ENCODE assay signal across 21 cellular contexts in the genomic region with DNA sequence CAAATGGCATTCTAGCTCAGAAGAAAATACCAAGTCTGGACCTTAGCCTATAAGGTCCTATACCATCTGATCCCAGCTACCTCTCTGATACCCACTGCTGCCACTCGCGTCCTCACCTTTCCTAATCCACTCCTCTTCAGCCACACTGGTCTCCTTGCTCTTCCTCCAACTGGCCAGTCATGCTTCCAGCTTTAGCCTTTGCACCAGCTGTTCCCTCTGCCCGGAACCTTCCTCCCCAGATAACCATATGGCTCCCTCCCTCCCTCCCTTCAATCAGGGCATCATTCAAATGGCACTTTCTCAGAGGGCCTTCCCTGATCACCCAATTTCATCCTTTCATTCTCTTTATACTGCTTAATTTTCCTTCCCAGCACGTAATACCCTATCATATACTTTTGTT.
DNase-seq lines count a peak whose midpoint lies in the region; TF ChIP-seq lines count a peak whose summit lies in the region.
"Had no signal": no experiment of that assay in that cellular context is flagged by ENCODE, and none has a peak within 500 bp of the region (broad histone marks: within the 10 kb centered on the region; RNA-seq: fewer than 3 reads in every experiment).

No MANE protein-coding gene starts in this region.

- H3K36me3 ChIP-seq in NT2/D1 (ENCODE audit: insufficient read depth, insufficient read length, low read length) (no peaks in the 10 kb centered on the region), brain microvascular endothelial cell (replicated peaks) (no peaks in the 10 kb centered on the region)
- H3K36me3 ChIP-seq: Peyer's patch, SJCRH30 had no signal

- peaks cover 8% of the 10 kb centered on the region for H3K4me1 ChIP-seq in NT2/D1 (ENCODE audit: insufficient read depth, insufficient read length)
- H3K4me1 ChIP-seq: Peyer's patch, SJCRH30 had no signal

- peak overlapping the region; percentile 13 for H3K27ac Mint-ChIP-seq in activated T-cell treated with anti-CD3 and anti-CD28 coated beads, Interleukin-2, amount 50 U/mL, for 24 hours
- H3K27ac Mint-ChIP-seq: B cell, H9, HFFc6 had no signal

- in situ Hi-C loops in brain microvascular endothelial cell (cut with HindIII; ENCODE audit: low pct_ligation_motif_present, low sequenced_read_pairs) = no loop called here

- H3K4me3 ChIP-seq in NT2/D1 (ENCODE audit: insufficient read length, low read depth) (no peak overlapping the region), brain microvascular endothelial cell (ENCODE audit: low read depth, low read length) (no peak overlapping the region)
- H3K4me3 ChIP-seq: GM12878, GM23248, Peyer's patch, SJCRH30 had no signal

- peaks cover 10% of the 10 kb centered on the region for H3K36me3 Mint-ChIP-seq in activated T-cell treated with anti-CD3 and anti-CD28 coated beads, Interleukin-2, amount 50 U/mL, for 24 hours (ENCODE audit: low read depth)
- H3K36me3 Mint-ChIP-seq: CD14-positive monocyte had no signal

- no peaks in the 10 kb centered on the region for H3K9me3 Mint-ChIP-seq in activated T-cell treated with anti-CD3 and anti-CD28 coated beads, Interleukin-2, amount 50 U/mL, for 24 hours
- H3K9me3 Mint-ChIP-seq: HFFc6 had no signal

- no peaks in the 10 kb centered on the region for H3K4me1 Mint-ChIP-seq in activated T-cell treated with anti-CD3 and anti-CD28 coated beads, Interleukin-2, amount 50 U/mL, for 24 hours (ENCODE audit: low read depth)
- H3K4me1 Mint-ChIP-seq: B cell, CD14-positive monocyte had no signal

- no peaks in the 10 kb centered on the region for H3K27me3 Mint-ChIP-seq in activated T-cell treated with anti-CD3 and anti-CD28 coated beads, Interleukin-2, amount 50 U/mL, for 24 hours
- H3K27me3 Mint-ChIP-seq: B cell had no signal

- H3K27me3 ChIP-seq in NT2/D1 (ENCODE audit: insufficient read depth, insufficient read length) (no peaks in the 10 kb centered on the region), brain microvascular endothelial cell (replicated peaks) (no peaks in the 10 kb centered on the region)
- H3K27me3 ChIP-seq: Peyer's patch, SJCRH30 had no signal

- H3K4me3 Mint-ChIP-seq in activated T-cell treated with anti-CD3 and anti-CD28 coated beads, Interleukin-2, amount 50 U/mL, for 24 hours = no peak overlapping the region
- H3K4me3 Mint-ChIP-seq: B cell, CD14-positive monocyte, H9, HFFc6 had no signal

- no peaks in the 10 kb centered on the region for H3K9me3 ChIP-seq in NT2/D1 (ENCODE audit: insufficient read depth, low read length)
- H3K9me3 ChIP-seq: Peyer's patch, SJCRH30 had no signal

- peak overlapping the region; percentile 6 for H3K9ac ChIP-seq in NT2/D1 (ENCODE audit: insufficient read length, low read depth)
- H3K9ac ChIP-seq: GM23248 had no signal

- DNase-seq in activated T-cell treated with anti-CD3 and anti-CD28 coated beads, Interleukin-2, amount 50 U/mL, for 24 hours = no peak
- DNase-seq in activated T-cell treated with anti-CD3 and anti-CD28 coated beads for 4 hours (no peak), NT2/D1 (ENCODE audit: low read depth, low spot score) (no peak), islet precursor cell (peak; percentile 37), brain microvascular endothelial cell (no peak), SIG-M5 treated with dmso at 0.1 percent for 504 hours (lab: John Stamatoyannopoulos, UW; ENCODE audit: unreplicated experiment) (no peak), anterior cingulate cortex (lab: John Stamatoyannopoulos, UW) (no peak)
- DNase-seq: DMS79 treated with DMSO at 0.1 percent for 48 hours, GM23248, H9, HFFc6, Kasumi-1, NCI-H1417 treated with DMSO at 0.1 percent for 48 hours, NCI-H187 treated with DMSO at 0.1 percent for 48 hours, NCI-H510A, Peyer's patch, SJCRH30, T-helper 1 cell had no signal

- H3K27ac ChIP-seq in brain microvascular endothelial cell = no peak overlapping the region
- H3K27ac ChIP-seq: GM23248, Peyer's patch, SJCRH30 had no signal

- no peak for TF ChIP-seq CTCF in brain microvascular endothelial cell (IDR thresholded peaks at IDR 0.05; ENCODE audit: low read depth, low read length, missing control alignments)
